In genomic region chr14:63179383-63179782, GRCh38 we compare ENCODE assay signal across 23 cellular contexts. TPM values are rescaled to one million over a fixed set of nuclear protein-coding genes. Genes with fewer than 3 reads are reported as not detected.
DNase-seq lines count a peak whose midpoint lies in the region; ATAC-seq and TF ChIP-seq lines count a peak whose summit lies in the region.
"Had no signal": no experiment of that assay in that cellular context is flagged by ENCODE, and none has a peak within 500 bp of the region (broad histone marks: within the 10 kb centered on the region; RNA-seq: fewer than 3 reads in every experiment).

No MANE protein-coding gene starts in this region.

- peaks cover 14% of the 10 kb centered on the region for H3K9me3 Mint-ChIP-seq in MCF 10A (ENCODE audit: unreplicated experiment)
- H3K9me3 Mint-ChIP-seq: activated CD4-positive, alpha-beta T cell treated with anti-CD3 and anti-CD28 coated beads, Interleukin-2, amount 10 ng/mL, durations not matched to agents 7 days and 5 days; activated T-helper 1 cell treated with anti-CD3 and anti-CD28 coated beads, Interleukin-12 subunit alpha, Interleukin-12 subunit beta, Interleukin-2, Interleukin-4 antibody, amounts not matched to agents 30 ng/mL and 10 ng/mL and 1 ng/mL, durations not matched to agents 14 hours and 24 hours and 36 hours had no signal

- no peak overlapping the region for H3K4me3 Mint-ChIP-seq in MCF 10A (ENCODE audit: unreplicated experiment)
- H3K4me3 Mint-ChIP-seq: activated CD4-positive, alpha-beta T cell treated with anti-CD3 and anti-CD28 coated beads, Interleukin-2, amount 10 ng/mL, durations not matched to agents 7 days and 5 days; activated T-helper 1 cell treated with anti-CD3 and anti-CD28 coated beads, Interleukin-12 subunit alpha, Interleukin-12 subunit beta, Interleukin-2, Interleukin-4 antibody, amounts not matched to agents 30 ng/mL and 10 ng/mL and 1 ng/mL, durations not matched to agents 14 hours and 24 hours and 36 hours had no signal

- TF ChIP-seq POLR2A in prostate gland (IDR thresholded peaks at IDR 0.05) = no peak

- 17% methylated on average over 4 of the region's 4 CpGs for WGBS in prostate gland

- no peaks in the 10 kb centered on the region for H3K27me3 ChIP-seq in foreskin keratinocyte
- no peaks in the 10 kb centered on the region for H3K27me3 ChIP-seq in prostate gland (replicated peaks; ENCODE audit: insufficient read depth)
- H3K27me3 ChIP-seq: tibial nerve had no signal

- no peak overlapping the region for H3K4me3 ChIP-seq in prostate gland
- H3K4me3 ChIP-seq: tibial nerve had no signal

- no peaks in the 10 kb centered on the region for H3K27me3 Mint-ChIP-seq in MCF 10A (ENCODE audit: insufficient read depth, unreplicated experiment)
- H3K27me3 Mint-ChIP-seq: activated CD4-positive, alpha-beta T cell treated with anti-CD3 and anti-CD28 coated beads, Interleukin-2, amount 10 ng/mL, durations not matched to agents 7 days and 5 days had no signal

- H3K27ac Mint-ChIP-seq in MCF 10A (ENCODE audit: low read depth, unreplicated experiment) = peak overlapping the region; percentile 83
- H3K27ac Mint-ChIP-seq: activated CD4-positive, alpha-beta T cell treated with anti-CD3 and anti-CD28 coated beads, Interleukin-2, amount 10 ng/mL, durations not matched to agents 7 days and 5 days; activated naive CD4-positive, alpha-beta T cell treated with anti-CD3 and anti-CD28 coated beads, Interleukin-2, amount 50 U/mL, for 72 hours; activated T-helper 1 cell treated with anti-CD3 and anti-CD28 coated beads, Interleukin-12 subunit alpha, Interleukin-12 subunit beta, Interleukin-2, Interleukin-4 antibody, amounts not matched to agents 30 ng/mL and 10 ng/mL and 1 ng/mL, durations not matched to agents 14 hours and 24 hours and 36 hours had no signal

- H3K4me1 Mint-ChIP-seq in MCF 10A (ENCODE audit: insufficient read depth, unreplicated experiment) = peaks cover 19% of the 10 kb centered on the region
- H3K4me1 Mint-ChIP-seq: activated CD4-positive, alpha-beta T cell treated with anti-CD3 and anti-CD28 coated beads, Interleukin-2, amount 10 ng/mL, durations not matched to agents 7 days and 5 days had no signal

- ATAC-seq in foreskin keratinocyte = peak; percentile 58
- ATAC-seq in GM18909 (IDR thresholded peaks at IDR 0.05; ENCODE audit: poor library complexity, unreplicated experiment) = no peak
- ATAC-seq in HG02763 (IDR thresholded peaks at IDR 0.05; ENCODE audit: unreplicated experiment) = no peak
- ATAC-seq: activated naive CD4-positive, alpha-beta T cell treated with anti-CD3 and anti-CD28 coated beads, Interleukin-2, amount 50 U/mL, for 72 hours had no signal

- no peaks in the 10 kb centered on the region for H3K36me3 ChIP-seq in prostate gland
- H3K36me3 ChIP-seq: tibial nerve had no signal

- no peak for DNase-seq in MCF 10A (ENCODE audit: unreplicated experiment)
- peak; percentile 51 to 84 for DNase-seq in foreskin keratinocyte
- peak; percentile 57 for DNase-seq in prostate gland (ENCODE audit: low spot score)
- no peak for DNase-seq in amniotic stem cell (lab: John Stamatoyannopoulos, UW)
- no peak for DNase-seq in HUDEP-2 (lab: John Stamatoyannopoulos, UW; ENCODE audit: unreplicated experiment in 76 of 76)
- DNase-seq: activated CD4-positive, alpha-beta T cell treated with anti-CD3 and anti-CD28 coated beads, Interleukin-2, amount 10 ng/mL, durations not matched to agents 7 days and 5 days; DMS79 treated with DMSO at 0.1 percent for 48 hours; head of caudate nucleus; KBM-7; NCI-H187; NCI-H2227 treated with DMSO at 0.1 percent for 48 hours; SHP77 treated with DMSO at 0.1 percent for 48 hours; stimulated activated CD4-positive, alpha-beta T cell treated with anti-CD3 and anti-CD28 coated beads, Interleukin-4, amount 100 ng/mL, for 1 hour; stimulated activated naive CD4-positive, alpha-beta T cell treated with Interleukin-2 at 50 U/mL for 16 hours; T-helper 1 cell had no signal

- TF ChIP-seq CTCF in C4-2B (conservative IDR thresholded peaks at IDR 0.05) (no peak), MCF 10A (IDR thresholded peaks at IDR 0.05; ENCODE audit: unreplicated experiment) (no peak), foreskin keratinocyte (conservative IDR thresholded peaks at IDR 0.05) (no peak), prostate gland (IDR thresholded peaks at IDR 0.05) (no peak)

- intact Hi-C loops in MCF 10A (cut with micrococcal nuclease) (loop anchor here (10.0 kb wide), 1 partner anchor 195 kb away; no protein-coding TSS in a partner anchor), prostate gland (cut with DNase I) (no loop called here)

- no TSS peak for BruUV-seq in MCF 10A (replicated peaks; lab: Mats Ljungman, UMichigan)

- H3K4me1 ChIP-seq in foreskin keratinocyte (peaks cover 31% of the 10 kb centered on the region), prostate gland (replicated peaks) (no peaks in the 10 kb centered on the region)

- CTCF ChIA-PET in MCF 10A (lab: Yijun Ruan, JAX) = interaction anchor here (0.6 to 1.2 kb wide), 5 partner anchors 13 to 1017 kb away, joined by 3 read pairs; no protein-coding TSS in a partner anchor

- H3K9me3 ChIP-seq in prostate gland = no peaks in the 10 kb centered on the region

- peak overlapping the region; percentile 18; the same call in 1 of the 2 replicates for H3K27ac ChIP-seq in C4-2B
- peak overlapping the region; percentile 97 for H3K27ac ChIP-seq in foreskin keratinocyte
- peak overlapping the region; percentile 41 to 61 for H3K27ac ChIP-seq in prostate gland

- no peaks in the 10 kb centered on the region for H3K36me3 Mint-ChIP-seq in MCF 10A (ENCODE audit: insufficient read depth, unreplicated experiment)
- H3K36me3 Mint-ChIP-seq: activated naive CD4-positive, alpha-beta T cell treated with anti-CD3 and anti-CD28 coated beads, Interleukin-2, amount 50 U/mL, for 72 hours had no signal

- POLR2A ChIA-PET in MCF 10A (lab: Yijun Ruan, JAX) = interaction anchor here (0.7 to 1.7 kb wide), 5 partner anchors 14 to 103 kb away, joined by 3 to 9 read pairs (median 4); no protein-coding TSS in a partner anchor

RNA-seq across cellular contexts. Expression of gene RHOJ, which starts 24.9 kb away (rescaled TPM):
- total RNA-seq in MCF 10A (2022) (not detected in 2 replicates), foreskin keratinocyte (0.07 TPM in 1 of 2 replicates, not detected in the other), prostate gland (1 to 10 TPM; 2.5 to 6.6 TPM)
- polyA plus RNA-seq in foreskin keratinocyte = 0.03 and 0.11 TPM in 2 replicates
- total RNA-seq: activated CD4-positive, alpha-beta T cell treated with anti-CD3 and anti-CD28 coated beads, Interleukin-2, amount 10 ng/mL, durations not matched to agents 7 days and 5 days; activated naive CD4-positive, alpha-beta T cell treated with anti-CD3 and anti-CD28 coated beads, Interleukin-2, amount 50 U/mL, for 72 hours; activated T-helper 1 cell treated with anti-CD3 and anti-CD28 coated beads, Interleukin-12 subunit alpha, Interleukin-12 subunit beta, Interleukin-2, Interleukin-4 antibody, amounts not matched to agents 30 ng/mL and 10 ng/mL and 1 ng/mL, durations not matched to agents 14 hours and 24 hours and 36 hours; HT-29; OCI-LY7 had no signal

Comparison
In these comparisons a context has a peak if more than half of its experiments do, and no peak if none do; other contexts are left out.
1. H3K27ac ChIP-seq: peak in every context shown above with its lines; median percentile 97 in foreskin keratinocyte; 51 in prostate gland; 18 in C4-2B.
2. DNase-seq: peak in foreskin keratinocyte (2 of 2) and prostate gland (single experiment); none in MCF 10A (single experiment), amniotic stem cell (single experiment) and HUDEP-2 (0 of 76).